24 cellular contexts compared by ENCODE assay signal in the genomic region with DNA sequence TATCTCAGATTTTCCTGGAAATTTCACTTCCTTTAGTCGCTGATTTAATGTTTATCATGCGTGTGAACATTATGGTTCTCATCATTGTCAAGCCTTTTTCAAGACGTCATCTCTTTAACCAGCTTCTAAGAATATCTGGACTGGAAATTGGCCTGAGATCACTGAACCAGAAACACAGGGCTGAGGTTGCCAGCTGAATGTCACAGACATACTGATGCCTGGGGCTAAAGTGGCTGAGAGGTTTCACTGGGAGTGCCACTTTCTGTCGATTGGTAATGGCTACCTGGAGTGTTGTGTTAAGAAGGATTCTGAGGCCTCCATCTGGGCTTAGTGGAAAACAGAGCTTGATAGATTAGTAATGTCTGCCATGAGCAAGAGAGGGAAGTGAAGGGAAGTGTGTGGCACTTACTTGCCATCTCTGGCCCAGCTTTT. TPM values are rescaled to one million over a fixed set of nuclear protein-coding genes. Genes with fewer than 3 reads are reported as not detected.
DNase-seq lines count a peak whose midpoint lies in the region; ATAC-seq and TF ChIP-seq lines count a peak whose summit lies in the region.
"Had no signal": no experiment of that assay in that cellular context is flagged by ENCODE, and none has a peak within 500 bp of the region (broad histone marks: within the 10 kb centered on the region; RNA-seq: fewer than 3 reads in every experiment).

No MANE protein-coding gene starts in this region.

- H3K9me3 Mint-ChIP-seq in stimulated activated memory B cell treated with anti-CD40 and anti-IgM and Interleukin-4, amounts not matched to agents 10 μg/mL and 1 μg/mL and 100 μg/mL, for 72 hours, result peaks cover 3% of the 10 kb centered on the region
- H3K9me3 Mint-ChIP-seq: activated CD4-positive, alpha-beta memory T cell treated with anti-CD3 and anti-CD28 coated beads, Interleukin-2, amount 10 ng/mL, durations not matched to agents 7 days and 5 days; activated naive CD8-positive, alpha-beta T cell treated with anti-CD3 and anti-CD28 coated beads for 36 hours; natural killer cell had no signal

- peaks cover 6% of the 10 kb centered on the region for H3F3A ChIP-seq in SK-N-SH (replicated peaks; ENCODE audit: insufficient read depth)

- peaks cover 0 to 11% of the 10 kb centered on the region in 2 experiments; a peak in 2 of 4 replicates for H3K4me1 ChIP-seq in SK-N-SH (ENCODE audit: control insufficient read depth in 1 of 2, insufficient read depth in 2 of 2, low read depth in 1 of 2, low read length in 1 of 2)

- H3K9me3 ChIP-seq in SK-N-SH, result no peaks in the 10 kb centered on the region
- H3K9me3 ChIP-seq: SJCRH30 had no signal

- no peak for TF ChIP-seq RAD21 in SK-N-SH (IDR thresholded peaks at IDR 0.05; ENCODE audit: low read length)

- peak overlapping the region; percentile 53; the same call in 1 of the 2 replicates for H3K4me2 ChIP-seq in SK-N-SH

- no peak; the same call in 2 of the 3 replicates for ATAC-seq in SK-N-SH treated with all-trans-retinoic acid at 6 μM for 48 hours
- ATAC-seq in stimulated activated memory B cell treated with anti-CD40 and anti-IgM and Interleukin-4, amounts not matched to agents 10 μg/mL and 1 μg/mL and 100 μg/mL, for 72 hours, result peak; percentile 14
- ATAC-seq: natural killer cell, sciatic nerve had no signal

- no peak overlapping the region for H3K4me3 Mint-ChIP-seq in stimulated activated memory B cell treated with anti-CD40 and anti-IgM and Interleukin-4, amounts not matched to agents 10 μg/mL and 1 μg/mL and 100 μg/mL, for 72 hours
- H3K4me3 Mint-ChIP-seq: activated CD4-positive, alpha-beta memory T cell treated with anti-CD3 and anti-CD28 coated beads, Interleukin-2, amount 10 ng/mL, durations not matched to agents 7 days and 5 days; activated naive CD8-positive, alpha-beta T cell treated with anti-CD3 and anti-CD28 coated beads for 36 hours; natural killer cell had no signal

- H3K36me3 Mint-ChIP-seq in stimulated activated memory B cell treated with anti-CD40 and anti-IgM and Interleukin-4, amounts not matched to agents 10 μg/mL and 1 μg/mL and 100 μg/mL, for 72 hours, result no peaks in the 10 kb centered on the region
- H3K36me3 Mint-ChIP-seq: activated naive CD8-positive, alpha-beta T cell treated with anti-CD3 and anti-CD28 coated beads for 36 hours; natural killer cell had no signal

- POLR2A ChIA-PET in SK-N-SH (lab: Yijun Ruan, JAX), result no interaction called here

- no peaks in the 10 kb centered on the region for H4K20me1 ChIP-seq in SK-N-SH (ENCODE audit: insufficient read depth)

- no peak overlapping the region for H3K27ac Mint-ChIP-seq in stimulated activated memory B cell treated with anti-CD40 and anti-IgM and Interleukin-4, amounts not matched to agents 10 μg/mL and 1 μg/mL and 100 μg/mL, for 72 hours
- H3K27ac Mint-ChIP-seq: activated CD4-positive, alpha-beta memory T cell treated with anti-CD3 and anti-CD28 coated beads, Interleukin-2, amount 10 ng/mL, durations not matched to agents 7 days and 5 days; activated naive CD8-positive, alpha-beta T cell treated with anti-CD3 and anti-CD28 coated beads for 36 hours; natural killer cell had no signal

- H3K27ac ChIP-seq in SK-N-SH (ENCODE audit: low read depth in 2 of 2, low read length in 1 of 2), result peak overlapping the region in 1 of 2 experiments; percentile 31; a peak in 1 of 4 replicates
- H3K27ac ChIP-seq: dorsolateral prefrontal cortex, SJCRH30 had no signal

- no peak for TF ChIP-seq EP300 in SK-N-SH (IDR thresholded peaks at IDR 0.05; ENCODE audit: borderline replicate concordance in 1 of 2, low read depth in 1 of 2, low read length in 1 of 2)

- CTCF ChIA-PET in SK-N-SH (lab: Yijun Ruan, JAX), result interaction anchor here (1.3 to 2.6 kb wide), 3 partner anchors 16 to 120 kb away, joined by 4 to 7 read pairs (median 4); no protein-coding TSS in a partner anchor

- DNase-seq in SK-N-SH (peak; percentile 57), RPMI7951 (ENCODE audit: low read depth) (peak; percentile 28), iris pigment epithelial cell (ENCODE audit: low read depth) (peak; percentile 20), DMS153 treated with DMSO at 0.1 percent for 48 hours (lab: John Stamatoyannopoulos, UW; ENCODE audit: unreplicated experiment) (no peak), DMS79 (lab: John Stamatoyannopoulos, UW) (no peak)
- no peak for DNase-seq in stimulated activated CD4-positive, alpha-beta T cell treated with anti-CD3 and anti-CD28 coated beads, Interleukin-15, amount 100 ng/mL, for 24 hours
- DNase-seq: activated CD4-positive, alpha-beta memory T cell treated with anti-CD3 and anti-CD28 coated beads, Interleukin-2, amount 10 ng/mL, durations not matched to agents 7 days and 5 days; activated CD4-positive, CD25-positive, alpha-beta regulatory T cell treated with anti-CD3 and anti-CD28 coated beads, Interleukin-2, amount 50 U/mL, for 72 hours; activated naive CD8-positive, alpha-beta T cell treated with anti-CD3 and anti-CD28 coated beads for 36 hours; cerebellar nuclear complex; DMS53; dorsolateral prefrontal cortex; H7; Karpas-422; natural killer cell; NCI-H1048; NCI-H2029; NCI-H226; NCI-H774; SJCRH30; T-helper 1 cell had no signal

- H3K27me3 ChIP-seq in SK-N-SH (ENCODE audit: insufficient read depth), result no peaks in the 10 kb centered on the region
- H3K27me3 ChIP-seq: SJCRH30 had no signal

- H3K79me2 ChIP-seq in SK-N-SH (ENCODE audit: insufficient read depth), result no peaks in the 10 kb centered on the region

- no peaks in the 10 kb centered on the region for H3K4me1 Mint-ChIP-seq in stimulated activated memory B cell treated with anti-CD40 and anti-IgM and Interleukin-4, amounts not matched to agents 10 μg/mL and 1 μg/mL and 100 μg/mL, for 72 hours
- H3K4me1 Mint-ChIP-seq: activated CD4-positive, alpha-beta memory T cell treated with anti-CD3 and anti-CD28 coated beads, Interleukin-2, amount 10 ng/mL, durations not matched to agents 7 days and 5 days; activated naive CD8-positive, alpha-beta T cell treated with anti-CD3 and anti-CD28 coated beads for 36 hours; natural killer cell had no signal

- H2AFZ ChIP-seq in SK-N-SH (ENCODE audit: low read depth), result no peak overlapping the region

- WGBS in SK-N-SH (ENCODE audit: low lambda C conversion rate), result 58% methylated on average over 4 of the region's 4 CpGs

- no peaks in the 10 kb centered on the region for H3K36me3 ChIP-seq in SK-N-SH (replicated peaks in 1 of 2; ENCODE audit: control insufficient read depth in 1 of 2, insufficient read depth in 2 of 2, low read length in 1 of 2)
- H3K36me3 ChIP-seq: SJCRH30 had no signal

- no peaks in the 10 kb centered on the region for H3K9me2 ChIP-seq in SK-N-SH

- no peak overlapping the region for H3K9ac ChIP-seq in SK-N-SH

- no peaks in the 10 kb centered on the region for H3K27me3 Mint-ChIP-seq in stimulated activated memory B cell treated with anti-CD40 and anti-IgM and Interleukin-4, amounts not matched to agents 10 μg/mL and 1 μg/mL and 100 μg/mL, for 72 hours
- H3K27me3 Mint-ChIP-seq: activated CD4-positive, alpha-beta memory T cell treated with anti-CD3 and anti-CD28 coated beads, Interleukin-2, amount 10 ng/mL, durations not matched to agents 7 days and 5 days; activated naive CD8-positive, alpha-beta T cell treated with anti-CD3 and anti-CD28 coated beads for 36 hours had no signal

- no peak overlapping the region for H3K4me3 ChIP-seq in SK-N-SH (ENCODE audit: low read depth in 2 of 2, low read length in 1 of 2)
- H3K4me3 ChIP-seq: dorsolateral prefrontal cortex, SJCRH30 had no signal

- no peak for TF ChIP-seq CTCF in SK-N-SH (IDR thresholded peaks at IDR 0.05)

TF ChIP-seq in SK-N-SH, 30 proteins besides CTCF, POLR2A, EP300 and RAD21 (continues in another document):
- no peak for TF ChIP-seq POLR2AphosphoS5 (IDR thresholded peaks at IDR 0.05; ENCODE audit: low read depth, low read length)
- no peak for TF ChIP-seq GABPA (IDR thresholded peaks at IDR 0.05; ENCODE audit: low read depth)
- TF ChIP-seq JUND (IDR thresholded peaks at IDR 0.05), result no peak
- no peak for TF ChIP-seq MEF2A (IDR thresholded peaks at IDR 0.05; ENCODE audit: borderline replicate concordance, low read depth)
- no peak for TF ChIP-seq YY1 (IDR thresholded peaks at IDR 0.05; ENCODE audit: low read depth)
- TF ChIP-seq FOXJ3 (CRISPR knock-in tag; IDR thresholded peaks at IDR 0.05), result no peak
- TF ChIP-seq EZH2phosphoT487 (IDR thresholded peaks at IDR 0.05; ENCODE audit: borderline replicate concordance, low read depth), result no peak
- TF ChIP-seq RCOR1 (IDR thresholded peaks at IDR 0.05; ENCODE audit: low read length), result no peak
- no peak for TF ChIP-seq FOXM1 (IDR thresholded peaks at IDR 0.05; ENCODE audit: low read depth)
- TF ChIP-seq, protein P1, sequence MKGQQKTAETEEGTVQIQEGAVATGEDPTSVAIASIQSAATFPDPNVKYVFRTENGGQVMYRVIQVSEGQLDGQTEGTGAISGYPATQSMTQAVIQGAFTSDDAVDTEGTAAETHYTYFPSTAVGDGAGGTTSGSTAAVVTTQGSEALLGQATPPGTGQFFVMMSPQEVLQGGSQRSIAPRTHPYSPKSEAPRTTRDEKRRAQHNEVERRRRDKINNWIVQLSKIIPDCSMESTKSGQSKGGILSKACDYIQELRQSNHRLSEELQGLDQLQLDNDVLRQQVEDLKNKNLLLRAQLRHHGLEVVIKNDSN (IDR thresholded peaks at IDR 0.05; ENCODE audit: borderline replicate concordance, low read depth), result no peak

TF ChIP-seq in SK-N-SH treated with all-trans-retinoic acid at 6 μM for 48 hours, 23 proteins besides CTCF, POLR2A, EP300 and RAD21 (continues in another document):
- no peak for TF ChIP-seq CSRNP3 (CRISPR knock-in tag; IDR thresholded peaks at IDR 0.05)

RNA-seq across cellular contexts. Expression of gene CRISPLD2, which starts 54.2 kb away (rescaled TPM):
- 5.3 and 6.3 TPM in 2 replicates for polyA plus RNA-seq in SK-N-SH (2012; rRNA removed)
- 3.3 and 3.8 TPM in 2 replicates for polyA plus RNA-seq in SK-N-SH (2012; cell fraction: cytosol; rRNA removed)
- polyA plus RNA-seq in SK-N-SH (2012; cell fraction: nucleus; rRNA removed), result 4.4 and 4.5 TPM in 2 replicates
- 7.9 and 8.8 TPM in 2 replicates for total RNA-seq in RPMI7951 (2014; rRNA removed; shearing (Covaris generic))
- total RNA-seq: activated naive CD8-positive, alpha-beta T cell treated with anti-CD3 and anti-CD28 coated beads for 36 hours had no signal

Comparison
In these comparisons a context has a peak if more than half of its experiments do, and no peak if none do; other contexts are left out.
1. DNase-seq: peak in SK-N-SH (single experiment), RPMI7951 (single experiment) and iris pigment epithelial cell (single experiment); none in DMS153 treated with DMSO at 0.1 percent for 48 hours (single experiment), stimulated activated CD4-positive, alpha-beta T cell treated with anti-CD3 and anti-CD28 coated beads, Interleukin-15, amount 100 ng/mL, for 24 hours (single experiment) and DMS79 (single experiment).